In genomic region chr5:66170196-66170919, GRCh38 we compare ENCODE assay signal across 14 cellular contexts. TPM values are rescaled to one million over a fixed set of nuclear protein-coding genes. Genes with fewer than 3 reads are reported as not detected.
DNase-seq lines count a peak whose midpoint lies in the region; ATAC-seq, FAIRE-seq and TF ChIP-seq lines count a peak whose summit lies in the region.
"Had no signal": no experiment of that assay in that cellular context is flagged by ENCODE, and none has a peak within 500 bp of the region (broad histone marks: within the 10 kb centered on the region; RNA-seq: fewer than 3 reads in every experiment).

No MANE protein-coding gene starts in this region.

- DNase-seq in activated naive CD4-positive, alpha-beta T cell treated with anti-CD3 and anti-CD28 coated beads, Interleukin-2, amount 50 U/mL, for 16 hours, result no peak
- DNase-seq in PC-9 (no peak), bronchial epithelial cell (ENCODE audit: low read depth) (peak; percentile 24), NCI-H69 (lab: John Stamatoyannopoulos, UW) (no peak), RCC 7860 (ENCODE audit: low spot score) (no peak)
- DNase-seq: activated effector memory CD4-positive, alpha-beta T cell treated with Interleukin-2 at 50 U/mL for 16 hours; kidney; NCI-H187; SIG-M5 had no signal

- H3K9me2 ChIP-seq in PC-9 (ENCODE audit: insufficient read depth), result no peaks in the 10 kb centered on the region

- TF ChIP-seq CTCF in PC-9 (conservative IDR thresholded peaks at IDR 0.05) (no peak), bronchial epithelial cell (IDR thresholded peaks at IDR 0.05; ENCODE audit: insufficient read depth, low read length, severe bottlenecking) (no peak)

- no peak overlapping the region for H2AFZ ChIP-seq in PC-9

- peaks cover 17% of the 10 kb centered on the region for H3K36me3 Mint-ChIP-seq in activated naive CD4-positive, alpha-beta T cell treated with anti-CD3 and anti-CD28 coated beads, Interleukin-2, amount 50 U/mL, for 24 hours
- peaks cover 46% of the 10 kb centered on the region for H3K36me3 Mint-ChIP-seq in stimulated activated memory B cell treated with anti-CD40 and anti-IgM and Interleukin-4, amounts not matched to agents 10 μg/mL and 1 μg/mL and 100 μg/mL, for 72 hours

- no peaks in the 10 kb centered on the region for H3K9me3 Mint-ChIP-seq in activated naive CD4-positive, alpha-beta T cell treated with anti-CD3 and anti-CD28 coated beads, Interleukin-2, amount 50 U/mL, for 24 hours
- no peaks in the 10 kb centered on the region for H3K9me3 Mint-ChIP-seq in stimulated activated memory B cell treated with anti-CD40 and anti-IgM and Interleukin-4, amounts not matched to agents 10 μg/mL and 1 μg/mL and 100 μg/mL, for 72 hours

- BruUV-seq in PC-9 (replicated peaks; lab: Mats Ljungman, UMichigan), result TSS peak; percentile 62

- H3F3A ChIP-seq in PC-9 (ENCODE audit: insufficient read depth, low read depth), result peaks cover 42% of the 10 kb centered on the region

- CTCF ChIA-PET in PC-9 (lab: Charles Lee), result no interaction called here

- no peak for ATAC-seq in stimulated activated memory B cell treated with anti-CD40 and anti-IgM and Interleukin-4, amounts not matched to agents 10 μg/mL and 1 μg/mL and 100 μg/mL, for 72 hours
- no peak for ATAC-seq in GM18909 (IDR thresholded peaks at IDR 0.05; ENCODE audit: poor library complexity, unreplicated experiment)

- H3K36me3 ChIP-seq in PC-9 (ENCODE audit: low read depth) (peaks cover 32% of the 10 kb centered on the region), bronchial epithelial cell (ENCODE audit: control insufficient read depth, insufficient read depth, low read length) (peaks cover 4% of the 10 kb centered on the region)

- no peak overlapping the region for H3K4me3 ChIP-seq in PC-9
- H3K4me3 ChIP-seq in bronchial epithelial cell (ENCODE audit: low read depth, low read length), result no peak overlapping the region

- H3K4me1 ChIP-seq in PC-9 (replicated peaks; ENCODE audit: insufficient read depth), result no peaks in the 10 kb centered on the region

- peaks cover 15% of the 10 kb centered on the region; the same call in 1 of the 2 replicates for H3K79me2 ChIP-seq in PC-9 (ENCODE audit: low read depth)

- POLR2A ChIA-PET in PC-9 (lab: Charles Lee; ENCODE audit: unreplicated experiment), result no interaction called here

- no peak overlapping the region for H3K4me2 ChIP-seq in PC-9

- H3K27me3 ChIP-seq in PC-9 (ENCODE audit: insufficient read depth, low read depth), result no peaks in the 10 kb centered on the region
- H3K27me3 ChIP-seq in bronchial epithelial cell (ENCODE audit: control insufficient read depth, insufficient read depth, low read length), result no peaks in the 10 kb centered on the region

- H3K27me3 Mint-ChIP-seq in activated naive CD4-positive, alpha-beta T cell treated with anti-CD3 and anti-CD28 coated beads, Interleukin-2, amount 50 U/mL, for 24 hours, result no peaks in the 10 kb centered on the region
- no peaks in the 10 kb centered on the region for H3K27me3 Mint-ChIP-seq in stimulated activated memory B cell treated with anti-CD40 and anti-IgM and Interleukin-4, amounts not matched to agents 10 μg/mL and 1 μg/mL and 100 μg/mL, for 72 hours

- peaks cover 55% of the 10 kb centered on the region for H3K4me1 Mint-ChIP-seq in activated naive CD4-positive, alpha-beta T cell treated with anti-CD3 and anti-CD28 coated beads, Interleukin-2, amount 50 U/mL, for 24 hours
- peaks cover 13% of the 10 kb centered on the region for H3K4me1 Mint-ChIP-seq in stimulated activated memory B cell treated with anti-CD40 and anti-IgM and Interleukin-4, amounts not matched to agents 10 μg/mL and 1 μg/mL and 100 μg/mL, for 72 hours

- 0 out of 2 replicates have a peak overlapping the region, but pooled peaks have one; percentile 27 for H3K27ac ChIP-seq in PC-9
- H3K27ac ChIP-seq: epithelial cell of prostate had no signal

- FAIRE-seq in bronchial epithelial cell (lab: Jason Lieb, UNC) (no peak), RCC 7860 (lab: Jason Lieb, UNC) (no peak)
- FAIRE-seq: GM12892 had no signal

- peak overlapping the region; percentile 95 for H3K27ac Mint-ChIP-seq in activated naive CD4-positive, alpha-beta T cell treated with anti-CD3 and anti-CD28 coated beads, Interleukin-2, amount 50 U/mL, for 24 hours
- H3K27ac Mint-ChIP-seq in stimulated activated memory B cell treated with anti-CD40 and anti-IgM and Interleukin-4, amounts not matched to agents 10 μg/mL and 1 μg/mL and 100 μg/mL, for 72 hours, result peak overlapping the region; percentile 4

- peak overlapping the region; percentile 47 for H3K4me3 Mint-ChIP-seq in activated naive CD4-positive, alpha-beta T cell treated with anti-CD3 and anti-CD28 coated beads, Interleukin-2, amount 50 U/mL, for 24 hours
- no peak overlapping the region for H3K4me3 Mint-ChIP-seq in stimulated activated memory B cell treated with anti-CD40 and anti-IgM and Interleukin-4, amounts not matched to agents 10 μg/mL and 1 μg/mL and 100 μg/mL, for 72 hours

- intact Hi-C loops in PC-9 (cut with micrococcal nuclease; ENCODE audit: unreplicated experiment), result loop anchor here (2.0 kb wide), 3 partner anchors 136 to 694 kb away; no protein-coding TSS in a partner anchor

- no peaks in the 10 kb centered on the region for H3K9me3 ChIP-seq in PC-9 (ENCODE audit: insufficient read depth, low read depth)

- H4K20me1 ChIP-seq in PC-9 (ENCODE audit: insufficient read depth), result peaks cover 22% of the 10 kb centered on the region; the same call in 1 of the 2 replicates

RNA-seq across cellular contexts. Expression of gene SREK1, which starts 26.3 kb away (rescaled TPM):
- 73.8 and 82.8 TPM in 2 replicates for total RNA-seq in PC-9 (2021)
- total RNA-seq in bronchial epithelial cell, result 45.5 and 71.7 TPM in 2 replicates
